In genomic region chr9:123438821-123439220, GRCh38 we compare ENCODE assay signal across 20 cellular contexts.
DNase-seq lines count a peak whose midpoint lies in the region; ATAC-seq and TF ChIP-seq lines count a peak whose summit lies in the region.
"Had no signal": no experiment of that assay in that cellular context is flagged by ENCODE, and none has a peak within 500 bp of the region (broad histone marks: within the 10 kb centered on the region; RNA-seq: fewer than 3 reads in every experiment).

No MANE protein-coding gene starts in this region.

- DNase-seq in dermis microvascular lymphatic vessel endothelial cell (ENCODE audit: low read depth in 2 of 2) (peak; percentile 37 to 42), left kidney (ENCODE audit: low read depth, low spot score) (peak; percentile 64), progenitor cell of endocrine pancreas (ENCODE audit: low spot score, unreplicated experiment) (no peak), Ammon's horn (ENCODE audit: low spot score) (no peak), NCI-H345 (lab: John Stamatoyannopoulos, UW) (no peak)
- DNase-seq: caudate nucleus; CD8-positive, alpha-beta T cell; effector CD4-positive, alpha-beta T cell; esophagus squamous epithelium; immature natural killer cell; NCI-H2081 treated with DMSO at 0.1 percent for 48 hours; NCI-H510A treated with DMSO at 0.1 percent for 48 hours; NK-92 treated with Interleukin-12 subunit alpha and Interleukin-12 subunit beta, amount 100 ng/mL, for 24 hours; stimulated activated CD4-positive, alpha-beta T cell treated with anti-CD3 and anti-CD28 coated beads, Interleukin-2, amount 100 ng/mL, for 24 hours; stimulated activated naive CD4-positive, alpha-beta T cell treated with Interleukin-2 at 50 U/mL for 16 hours had no signal

- H3K36me3 ChIP-seq in HUES48 (ENCODE audit: control insufficient read depth, insufficient read depth, low read length): no peaks in the 10 kb centered on the region

- H3K9ac ChIP-seq in HUES48 (ENCODE audit: low read depth, low read length): peak overlapping the region; percentile 45

- ATAC-seq in HG03520 (IDR thresholded peaks at IDR 0.05; ENCODE audit: unreplicated experiment): no peak
- ATAC-seq in stimulated activated memory B cell treated with anti-CD40 and anti-IgM and Interleukin-4, amounts not matched to agents 10 μg/mL and 1 μg/mL and 100 μg/mL, for 72 hours: no peak
- ATAC-seq: CD8-positive, alpha-beta T cell had no signal

- H3K4me1 Mint-ChIP-seq in progenitor cell of endocrine pancreas (ENCODE audit: low read depth): peaks cover 56% of the 10 kb centered on the region
- no peaks in the 10 kb centered on the region for H3K4me1 Mint-ChIP-seq in stimulated activated memory B cell treated with anti-CD40 and anti-IgM and Interleukin-4, amounts not matched to agents 10 μg/mL and 1 μg/mL and 100 μg/mL, for 72 hours
- H3K4me1 Mint-ChIP-seq: immature natural killer cell had no signal

- H3K27me3 ChIP-seq in HUES48 (ENCODE audit: control insufficient read depth, insufficient read depth, low read length): no peaks in the 10 kb centered on the region
- H3K27me3 ChIP-seq: esophagus squamous epithelium, tibial nerve had no signal

- H3K27ac ChIP-seq in HUES48 (ENCODE audit: low read depth, low read length): peak overlapping the region; percentile 80
- H3K27ac ChIP-seq: esophagus squamous epithelium, tibial nerve, VCaP had no signal

- H3K4me3 Mint-ChIP-seq in progenitor cell of endocrine pancreas (ENCODE audit: low read depth): no peak overlapping the region
- no peak overlapping the region for H3K4me3 Mint-ChIP-seq in stimulated activated memory B cell treated with anti-CD40 and anti-IgM and Interleukin-4, amounts not matched to agents 10 μg/mL and 1 μg/mL and 100 μg/mL, for 72 hours
- H3K4me3 Mint-ChIP-seq: CD8-positive, alpha-beta T cell; immature natural killer cell had no signal

- peak overlapping the region; percentile 94 for H3K27ac Mint-ChIP-seq in progenitor cell of endocrine pancreas
- H3K27ac Mint-ChIP-seq in stimulated activated memory B cell treated with anti-CD40 and anti-IgM and Interleukin-4, amounts not matched to agents 10 μg/mL and 1 μg/mL and 100 μg/mL, for 72 hours: no peak overlapping the region
- H3K27ac Mint-ChIP-seq: CD8-positive, alpha-beta T cell; immature natural killer cell had no signal

- no peak for TF ChIP-seq CTCF in progenitor cell of endocrine pancreas (IDR thresholded peaks at IDR 0.05; ENCODE audit: unreplicated experiment)

- no peak overlapping the region for H3K4me3 ChIP-seq in HUES48 (ENCODE audit: low read depth, low read length)
- H3K4me3 ChIP-seq: esophagus squamous epithelium, tibial nerve had no signal

- peaks cover 15% of the 10 kb centered on the region for H3K4me1 ChIP-seq in HUES48 (ENCODE audit: control insufficient read depth, insufficient read depth, low read length)
- H3K4me1 ChIP-seq: esophagus squamous epithelium, tibial nerve had no signal

- no peaks in the 10 kb centered on the region for H3K9me3 Mint-ChIP-seq in progenitor cell of endocrine pancreas (ENCODE audit: low read depth)
- no peaks in the 10 kb centered on the region for H3K9me3 Mint-ChIP-seq in stimulated activated memory B cell treated with anti-CD40 and anti-IgM and Interleukin-4, amounts not matched to agents 10 μg/mL and 1 μg/mL and 100 μg/mL, for 72 hours
- H3K9me3 Mint-ChIP-seq: CD8-positive, alpha-beta T cell; immature natural killer cell had no signal

- no peaks in the 10 kb centered on the region for H3K27me3 Mint-ChIP-seq in progenitor cell of endocrine pancreas
- no peaks in the 10 kb centered on the region for H3K27me3 Mint-ChIP-seq in stimulated activated memory B cell treated with anti-CD40 and anti-IgM and Interleukin-4, amounts not matched to agents 10 μg/mL and 1 μg/mL and 100 μg/mL, for 72 hours

- H3K36me3 Mint-ChIP-seq in progenitor cell of endocrine pancreas (ENCODE audit: insufficient read depth): no peaks in the 10 kb centered on the region
- H3K36me3 Mint-ChIP-seq in stimulated activated memory B cell treated with anti-CD40 and anti-IgM and Interleukin-4, amounts not matched to agents 10 μg/mL and 1 μg/mL and 100 μg/mL, for 72 hours: peaks cover 52% of the 10 kb centered on the region

- no peaks in the 10 kb centered on the region for H3K9me3 ChIP-seq in HUES48 (ENCODE audit: control insufficient read depth, insufficient read depth, low read length)
- H3K9me3 ChIP-seq: esophagus squamous epithelium, tibial nerve had no signal

Comparison
In these comparisons a context has a peak if more than half of its experiments do, and no peak if none do; other contexts are left out.
1. DNase-seq: peak in dermis microvascular lymphatic vessel endothelial cell (2 of 2) and left kidney (single experiment); none in progenitor cell of endocrine pancreas (single experiment), Ammon's horn (single experiment) and NCI-H345 (single experiment).